ENCODE assay signal across 13 cellular contexts in the genomic region with DNA sequence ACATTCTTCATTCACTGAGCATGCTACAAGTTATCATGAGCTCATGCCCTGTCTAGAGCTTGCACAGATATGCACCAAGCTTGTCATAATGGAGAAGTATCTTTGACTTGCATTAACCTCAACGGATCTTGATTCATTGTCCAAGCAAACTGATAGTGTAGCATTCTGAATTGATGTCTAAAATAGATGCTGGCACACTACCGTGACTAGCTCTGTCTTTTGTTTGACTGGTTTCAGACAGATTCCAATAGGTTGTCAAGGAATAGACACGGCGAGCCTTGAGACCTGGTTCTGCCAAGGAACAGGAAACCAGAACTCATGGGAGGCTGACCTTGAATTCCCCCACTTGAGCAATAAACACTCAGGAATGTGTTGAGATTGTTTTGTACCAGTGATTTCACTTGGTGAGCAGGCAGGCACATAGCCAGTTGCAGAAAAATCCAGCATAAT.
A peak's percentile ranks its signal among the peaks of the same experiment; 100 is the strongest.
DNase-seq lines count a peak whose midpoint lies in the region; ATAC-seq and TF ChIP-seq lines count a peak whose summit lies in the region.
"Had no signal": no experiment of that assay in that cellular context is flagged by ENCODE, and none has a peak within 500 bp of the region (broad histone marks: within the 10 kb centered on the region; RNA-seq: fewer than 3 reads in every experiment).

No MANE protein-coding gene starts in this region.

- POLR2A ChIA-PET in MCF 10A (lab: Yijun Ruan, JAX), result interaction anchor here (0.5 to 1.3 kb wide), 3 partner anchors 13 to 1739 kb away, joined by 3 to 4 read pairs (median 4); no protein-coding TSS in a partner anchor

- no peak for TF ChIP-seq POLR2A in gastrocnemius medialis (IDR thresholded peaks at IDR 0.05)

- TF ChIP-seq CTCF in MCF 10A (IDR thresholded peaks at IDR 0.05; ENCODE audit: unreplicated experiment) (no peak), gastrocnemius medialis (IDR thresholded peaks at IDR 0.05 in 4 of 5, conservative IDR thresholded peaks at IDR 0.05 in 1 of 5) (no peak)

- no peaks in the 10 kb centered on the region for H3K27me3 Mint-ChIP-seq in MCF 10A (ENCODE audit: insufficient read depth, unreplicated experiment)
- peaks cover 0 to 2% (median 0%) of the 10 kb centered on the region in 3 donors for H3K27me3 Mint-ChIP-seq in immature natural killer cell (ENCODE audit: low read depth in 3 of 3)
- H3K27me3 Mint-ChIP-seq: activated naive CD8-positive, alpha-beta T cell had no signal

- in situ Hi-C loops in gastrocnemius medialis (cut with MboI; ENCODE audit: low sequenced_read_pairs in 4 of 4), result no loop called here

- BruUV-seq in MCF 10A (replicated peaks; lab: Mats Ljungman, UMichigan), result no TSS peak

- DNase-seq in GM04503 (ENCODE audit: low read depth) (peak; percentile 85), MCF 10A (ENCODE audit: unreplicated experiment) (peak; percentile 2), right cardiac atrium (peak in 2 of 3 donors; percentile 21 to 58), gastrocnemius medialis (peak; percentile 37 to 42), SK-N-DZ (ENCODE audit: low spot score) (no peak), immature natural killer cell (no peak)
- DNase-seq: activated CD4-positive, alpha-beta T cell treated with anti-CD3 and anti-CD28 coated beads for 1 hour; NCI-H187; nucleus accumbens had no signal

- no peaks in the 10 kb centered on the region for H3K36me3 ChIP-seq in gastrocnemius medialis

- no peaks in the 10 kb centered on the region for H3K4me1 ChIP-seq in right cardiac atrium (ENCODE audit: control insufficient read depth, insufficient read depth, low read length)
- H3K4me1 ChIP-seq in gastrocnemius medialis, result peaks cover 15 to 21% of the 10 kb centered on the region in 2 donors

- H3K9me3 Mint-ChIP-seq in MCF 10A (ENCODE audit: unreplicated experiment), result no peaks in the 10 kb centered on the region
- peaks cover 0 to 12% (median under 1%) of the 10 kb centered on the region in 6 donors for H3K9me3 Mint-ChIP-seq in immature natural killer cell

- H3K36me3 Mint-ChIP-seq in MCF 10A (ENCODE audit: insufficient read depth, unreplicated experiment) (no peaks in the 10 kb centered on the region), immature natural killer cell (peaks cover 0 to 3% (median 0%) of the 10 kb centered on the region in 3 donors)
- H3K36me3 Mint-ChIP-seq: activated naive CD8-positive, alpha-beta T cell had no signal

- 24% methylated on average over 4 of the region's 4 CpGs for WGBS in right cardiac atrium

- H3K4me3 Mint-ChIP-seq in MCF 10A (ENCODE audit: unreplicated experiment), result no peak overlapping the region
- H3K4me3 Mint-ChIP-seq in immature natural killer cell, result no peak overlapping the region
- H3K4me3 Mint-ChIP-seq: activated naive CD8-positive, alpha-beta T cell had no signal

- intact Hi-C loops in MCF 10A (cut with micrococcal nuclease) (no loop called here), right cardiac atrium (cut with DNase I) (no loop called here), gastrocnemius medialis (cut with DNase I; ENCODE audit: low total_unique reads) (no loop called here)

- H3K4me1 Mint-ChIP-seq in MCF 10A (ENCODE audit: insufficient read depth, unreplicated experiment), result peaks cover 6% of the 10 kb centered on the region
- no peaks in the 10 kb centered on the region for H3K4me1 Mint-ChIP-seq in immature natural killer cell

- no peaks in the 10 kb centered on the region for H3K27me3 ChIP-seq in right cardiac atrium (ENCODE audit: control insufficient read depth, insufficient read depth)
- no peaks in the 10 kb centered on the region for H3K27me3 ChIP-seq in gastrocnemius medialis

- H3K4me3 ChIP-seq in right cardiac atrium (ENCODE audit: low read length), result no peak overlapping the region
- H3K4me3 ChIP-seq in gastrocnemius medialis, result peak overlapping the region in 1 of 4 donors; percentile 18

- ATAC-seq in right cardiac atrium (peak; percentile 82 to 94), gastrocnemius medialis (peak; percentile 90 to 92), esophagus mucosa (no peak), HG03135 (IDR thresholded peaks at IDR 0.05; ENCODE audit: unreplicated experiment) (no peak)

- CTCF ChIA-PET in MCF 10A (lab: Yijun Ruan, JAX), result interaction anchor here (0.6 kb wide), 1 partner anchor 639 kb away, joined by 4 read pairs; no protein-coding TSS in a partner anchor

- no peaks in the 10 kb centered on the region for H3K9me3 ChIP-seq in right cardiac atrium (ENCODE audit: control insufficient read depth, low read length)
- no peaks in the 10 kb centered on the region for H3K9me3 ChIP-seq in gastrocnemius medialis

- H3K27ac ChIP-seq in right cardiac atrium (ENCODE audit: low read length) (peak overlapping the region; percentile 70), gastrocnemius medialis (peak overlapping the region; percentile 6 to 61 (median 39))
- H3K27ac ChIP-seq: RWPE1 had no signal

- H3K27ac Mint-ChIP-seq in MCF 10A (ENCODE audit: low read depth, unreplicated experiment) (no peak overlapping the region), immature natural killer cell (no peak overlapping the region)
- H3K27ac Mint-ChIP-seq: activated naive CD8-positive, alpha-beta T cell had no signal

Comparison
In these comparisons a context has a peak if more than half of its experiments do, and no peak if none do; other contexts are left out.
1. DNase-seq: peak in GM04503 (single experiment), MCF 10A (single experiment), right cardiac atrium (2 of 3) and gastrocnemius medialis (2 of 2); none in SK-N-DZ (single experiment) and immature natural killer cell (0 of 3).
2. ATAC-seq: peak in right cardiac atrium (2 of 2) and gastrocnemius medialis (2 of 2); none in esophagus mucosa (single experiment) and HG03135 (single experiment).